Comparison of ENCODE assay signal across 22 cellular contexts in the genomic region with DNA sequence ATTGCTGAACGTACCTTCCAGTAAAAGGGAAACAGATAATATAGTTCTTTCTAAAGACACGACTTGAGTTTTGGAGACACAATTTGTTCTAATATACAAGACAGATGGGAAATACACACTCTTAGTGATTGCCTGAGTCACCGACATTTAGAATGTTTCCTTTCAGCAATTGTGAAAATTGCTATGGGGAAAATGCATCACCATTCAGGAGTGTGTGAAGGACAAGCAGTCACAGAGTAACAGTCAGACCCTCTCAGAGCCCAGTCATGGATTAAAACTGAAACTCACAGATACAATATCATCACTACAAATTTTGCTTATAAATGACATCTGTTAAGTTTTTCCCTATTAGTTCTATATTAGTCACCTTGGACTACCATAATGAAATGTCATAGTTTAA.
DNase-seq lines count a peak whose midpoint lies in the region; ATAC-seq lines count a peak whose summit lies in the region.
"Had no signal": no experiment of that assay in that cellular context is flagged by ENCODE, and none has a peak within 500 bp of the region (broad histone marks: within the 10 kb centered on the region; RNA-seq: fewer than 3 reads in every experiment).

No MANE protein-coding gene starts in this region.

- no peaks in the 10 kb centered on the region for H3K9me3 Mint-ChIP-seq in stimulated activated naive CD8-positive, alpha-beta T cell treated with anti-CD3 and anti-CD28 coated beads, Interleukin-15, amount 100 ng/mL, for 72 hours

- DNase-seq in stimulated activated naive CD8-positive, alpha-beta T cell treated with anti-CD3 and anti-CD28 coated beads, Interleukin-15, Interleukin-2, amounts not matched to agents 100 U/mL and 50 U/mL, for 24 hours: no peak
- DNase-seq in stimulated activated naive CD8-positive, alpha-beta T cell treated with anti-CD3 and anti-CD28 coated beads, Interleukin-15, amount 100 ng/mL, for 72 hours: no peak
- DNase-seq in astrocyte of the hippocampus (ENCODE audit: low read depth, low spot score): peak; percentile 27
- DNase-seq in inferior parietal cortex (ENCODE audit: extremely low spot score): peak; percentile 32
- DNase-seq in activated gamma-delta T cell treated with Interleukin-2 at 50 U/mL for 16 hours: no peak
- no peak for DNase-seq in head of caudate nucleus
- DNase-seq in Right ventricle myocardium superior: no peak
- DNase-seq in SHP77 (lab: John Stamatoyannopoulos, UW): no peak
- DNase-seq: ACHN; activated CD4-positive, alpha-beta T cell treated with anti-CD3 and anti-CD28 coated beads, Interleukin-2, amount 10 ng/mL, durations not matched to agents 7 days and 5 days; activated CD8-positive, alpha-beta memory T cell treated with anti-CD3 and anti-CD28 coated beads, Interleukin-2, amount 50 U/mL, for 4 hours; adrenal gland; caudate nucleus; left cardiac atrium; NCI-H1105; NCI-H2029; NCI-H2227 treated with DMSO at 0.1 percent for 48 hours; occipital lobe; RPMI8226; stimulated activated CD4-positive, alpha-beta T cell treated with anti-CD3 and anti-CD28 coated beads, Interleukin-2, amount 100 ng/mL, for 24 hours; T-helper 17 cell had no signal

- intact Hi-C loops in head of caudate nucleus (cut with DNase I) (no loop called here), Right ventricle myocardium superior (cut with DNase I) (no loop called here)

- peaks cover 7% of the 10 kb centered on the region for H3K4me1 Mint-ChIP-seq in stimulated activated naive CD8-positive, alpha-beta T cell treated with anti-CD3 and anti-CD28 coated beads, Interleukin-15, amount 100 ng/mL, for 72 hours
- H3K4me1 Mint-ChIP-seq: T-helper 17 cell had no signal

- H3K4me3 Mint-ChIP-seq in stimulated activated naive CD8-positive, alpha-beta T cell treated with anti-CD3 and anti-CD28 coated beads, Interleukin-15, amount 100 ng/mL, for 72 hours: no peak overlapping the region
- H3K4me3 Mint-ChIP-seq: activated CD4-positive, alpha-beta T cell treated with anti-CD3 and anti-CD28 coated beads, Interleukin-2, amount 10 ng/mL, durations not matched to agents 7 days and 5 days; memory B cell; T-helper 17 cell had no signal

- no peaks in the 10 kb centered on the region for H3K27me3 Mint-ChIP-seq in stimulated activated naive CD8-positive, alpha-beta T cell treated with anti-CD3 and anti-CD28 coated beads, Interleukin-15, amount 100 ng/mL, for 72 hours
- H3K27me3 Mint-ChIP-seq: activated CD4-positive, alpha-beta T cell treated with anti-CD3 and anti-CD28 coated beads, Interleukin-2, amount 10 ng/mL, durations not matched to agents 7 days and 5 days; memory B cell; T-helper 17 cell had no signal

- no peak overlapping the region for H3K27ac Mint-ChIP-seq in stimulated activated naive CD8-positive, alpha-beta T cell treated with anti-CD3 and anti-CD28 coated beads, Interleukin-15, amount 100 ng/mL, for 72 hours
- H3K27ac Mint-ChIP-seq: activated CD4-positive, alpha-beta T cell treated with anti-CD3 and anti-CD28 coated beads, Interleukin-2, amount 10 ng/mL, durations not matched to agents 7 days and 5 days; memory B cell; T-helper 17 cell had no signal

- ATAC-seq in stimulated activated naive CD8-positive, alpha-beta T cell treated with anti-CD3 and anti-CD28 coated beads, Interleukin-15, Interleukin-2, amounts not matched to agents 100 U/mL and 50 U/mL, for 24 hours: peak; percentile 83
- ATAC-seq in stimulated activated naive CD8-positive, alpha-beta T cell treated with anti-CD3 and anti-CD28 coated beads, Interleukin-15, amount 100 ng/mL, for 72 hours: no peak
- ATAC-seq in Right ventricle myocardium superior (ENCODE audit: poor library complexity): no peak
- ATAC-seq: left cardiac atrium, T-helper 17 cell had no signal

Comparison
In these comparisons a context has a peak if more than half of its experiments do, and no peak if none do; other contexts are left out.
1. DNase-seq: peak in astrocyte of the hippocampus (single experiment) and inferior parietal cortex (single experiment); none in stimulated activated naive CD8-positive, alpha-beta T cell treated with anti-CD3 and anti-CD28 coated beads, Interleukin-15, Interleukin-2, amounts not matched to agents 100 U/mL and 50 U/mL, for 24 hours (single experiment), stimulated activated naive CD8-positive, alpha-beta T cell treated with anti-CD3 and anti-CD28 coated beads, Interleukin-15, amount 100 ng/mL, for 72 hours (0 of 2), activated gamma-delta T cell treated with Interleukin-2 at 50 U/mL for 16 hours (single experiment), head of caudate nucleus (0 of 42), Right ventricle myocardium superior (single experiment) and SHP77 (0 of 2).